27 cellular contexts compared by ENCODE assay signal in the genomic region with DNA sequence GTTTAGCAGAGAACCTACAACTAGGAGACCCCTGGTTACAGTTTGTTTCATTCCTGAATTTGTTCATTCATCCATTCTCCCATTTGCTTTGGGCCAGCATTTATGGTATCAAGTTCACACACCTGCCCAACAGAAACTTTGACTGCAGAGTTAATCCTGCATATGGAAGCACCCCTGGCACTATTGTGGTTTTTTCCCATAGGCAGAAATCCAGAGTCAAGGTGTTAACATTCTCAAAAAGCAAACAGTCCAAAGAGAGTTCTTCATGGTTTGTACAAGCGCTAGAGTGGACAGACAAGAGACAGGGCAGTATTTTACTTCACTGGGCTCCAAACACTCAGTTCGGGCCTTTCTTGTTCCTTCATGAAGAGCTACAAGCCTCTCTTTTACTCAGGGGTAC. TPM values are rescaled to one million over a fixed set of nuclear protein-coding genes. Genes with fewer than 3 reads are reported as not detected.
"Had no signal": no experiment of that assay in that cellular context is flagged by ENCODE, and none has a peak within 500 bp of the region (broad histone marks: within the 10 kb centered on the region; RNA-seq: fewer than 3 reads in every experiment).

No MANE protein-coding gene starts in this region.

- H3K36me3 ChIP-seq: MG63, SJCRH30 had no signal

- DNase-seq: activated CD4-positive, alpha-beta T cell treated with anti-CD3 and anti-CD28 coated beads for 4 hours; activated CD8-positive, alpha-beta memory T cell treated with anti-CD3 and anti-CD28 coated beads, Interleukin-2, amount 50 U/mL, for 4 hours; activated CD8-positive, alpha-beta T cell treated with anti-CD3 and anti-CD28 coated beads for 36 hours; activated effector memory CD4-positive, alpha-beta T cell treated with Interleukin-2 at 50 U/mL for 16 hours; activated naive CD4-positive, alpha-beta T cell; aorta; central memory CD4-positive, alpha-beta T cell; MG63; MV-4-11; NCI-H1092 treated with DMSO at 0.1 percent for 48 hours; NCI-H1417 treated with DMSO at 0.1 percent for 48 hours; NCI-H1694; NCI-H2029; NCI-H2107; NCI-H2171 treated with DMSO at 0.1 percent for 48 hours; NCI-H226; NCI-H69; NK-92 treated with Interleukin-12 subunit alpha and Interleukin-12 subunit beta, amount 100 ng/mL, for 24 hours; OCI-M1; Right ventricle myocardium superior; SJCRH30; SK-N-SH; SW 1271 had no signal

- H3K9me3 ChIP-seq: MG63, SJCRH30, SK-N-SH had no signal

- H3K27me3 ChIP-seq: MG63, SJCRH30 had no signal

- FAIRE-seq: bronchial epithelial cell had no signal

- ATAC-seq: activated CD4-positive, CD25-positive, alpha-beta regulatory T cell treated with anti-CD3 and anti-CD28 coated beads, Interleukin-2, amount 50 U/mL, for 24 hours; activated CD8-positive, alpha-beta T cell treated with anti-CD3 and anti-CD28 coated beads for 36 hours; Panc1 had no signal

- H3K27ac ChIP-seq: RWPE1, SJCRH30 had no signal

- H3K4me3 ChIP-seq: MG63, SJCRH30 had no signal

- H3K4me1 ChIP-seq: SJCRH30 had no signal

RNA-seq across cellular contexts. Expression of a gene that starts 51.9 kb away (rescaled TPM):
- total RNA-seq: activated CD8-positive, alpha-beta T cell treated with anti-CD3 and anti-CD28 coated beads for 36 hours; aorta; bronchial epithelial cell; Right ventricle myocardium superior had no signal
- polyA plus RNA-seq: aorta, SK-N-SH had no signal
